ENCODE assay signal across 9 cellular contexts in genomic region chr10:18104223-18104872, GRCh38. TPM values are rescaled to one million over a fixed set of nuclear protein-coding genes. Genes with fewer than 3 reads are reported as not detected.
A peak's percentile ranks its signal among the peaks of the same experiment; 100 is the strongest.
DNase-seq lines count a peak whose midpoint lies in the region; ATAC-seq, FAIRE-seq and TF ChIP-seq lines count a peak whose summit lies in the region.
"Had no signal": no experiment of that assay in that cellular context is flagged by ENCODE, and none has a peak within 500 bp of the region (broad histone marks: within the 10 kb centered on the region; RNA-seq: fewer than 3 reads in every experiment).

No MANE protein-coding gene starts in this region.

- no peaks in the 10 kb centered on the region for H3K9me3 ChIP-seq in pancreas
- H3K9me3 ChIP-seq: gastrocnemius medialis had no signal

- DNase-seq in 8988T (peak; percentile 14), GM10266 (ENCODE audit: extremely low spot score) (peak; percentile 31), NCI-H1694 treated with DMSO at 0.1 percent for 48 hours (lab: John Stamatoyannopoulos, UW) (peak; percentile 1), activated T-cell treated with anti-CD3 and anti-CD28 coated beads for 48 hours (ENCODE audit: low read depth) (peak; percentile 25), foreskin keratinocyte (peak in 1 of 2 donors; percentile 13), pancreas (peak in 5 of 6 donors; percentile 18 to 78 (median 53))

- no peak for ATAC-seq in foreskin keratinocyte
- peak in 3 of 4 donors; percentile 60 to 74 (median 67) for ATAC-seq in pancreas
- no peak for ATAC-seq in GM18861 (IDR thresholded peaks at IDR 0.05; ENCODE audit: unreplicated experiment)
- no peak for ATAC-seq in HG02870 (IDR thresholded peaks at IDR 0.05; ENCODE audit: unreplicated experiment)
- ATAC-seq: gastrocnemius medialis had no signal

- H3K4me1 ChIP-seq in foreskin keratinocyte (no peaks in the 10 kb centered on the region), pancreas (no peaks in the 10 kb centered on the region)
- H3K4me1 ChIP-seq: gastrocnemius medialis had no signal

- 55 to 57% methylated on average over 10 of the region's 10 CpGs for WGBS in pancreas, 2 donors

- FAIRE-seq in pancreas (lab: Jason Lieb, UNC): peak; percentile 67

- H3K4me3 ChIP-seq in pancreas: no peak overlapping the region
- H3K4me3 ChIP-seq: gastrocnemius medialis had no signal

- TF ChIP-seq CTCF in GM10266 (IDR thresholded peaks at IDR 0.05; ENCODE audit: control insufficient read depth, insufficient read depth, low read depth, missing control alignments) (peak; percentile 66), foreskin keratinocyte (conservative IDR thresholded peaks at IDR 0.05) (peak; percentile 72), pancreas (IDR thresholded peaks at IDR 0.05) (peak; percentile 56 to 74 (median 63))

- H3K27ac ChIP-seq in foreskin keratinocyte (no peak overlapping the region), pancreas (no peak overlapping the region)
- H3K27ac ChIP-seq: gastrocnemius medialis had no signal

- intact Hi-C loops in pancreas (cut with DNase I): no loop called here

- H3K36me3 ChIP-seq in pancreas: no peaks in the 10 kb centered on the region
- H3K36me3 ChIP-seq: gastrocnemius medialis had no signal

- H3K27me3 ChIP-seq in foreskin keratinocyte: peaks cover 15% of the 10 kb centered on the region
- H3K27me3 ChIP-seq in pancreas: no peaks in the 10 kb centered on the region
- H3K27me3 ChIP-seq: gastrocnemius medialis had no signal

RNA-seq across cellular contexts. Expression of gene CACNB2, which starts 35.9 kb away (rescaled TPM):
- not detected in 2 replicates for total RNA-seq in foreskin keratinocyte
- not detected in 2 replicates for polyA plus RNA-seq in foreskin keratinocyte
- 1 to 10 TPM; 4.9 to 9.6 (median 6.1) TPM for total RNA-seq in pancreas
- 10 to 100 TPM in 1 of 2 donors, 1 to 10 TPM in 1; 9.6 to 11.1 TPM for polyA plus RNA-seq in pancreas

Comparison
In these comparisons a context has a peak if more than half of its experiments do, and no peak if none do; other contexts are left out.
1. ATAC-seq: peak in pancreas (3 of 4); none in foreskin keratinocyte (single experiment), GM18861 (single experiment) and HG02870 (single experiment).
2. Peak in every context shown above with its lines, with median percentiles within 50 percentile points of each other: CTCF ChIP-seq.